In genomic region chr4:793941-794621, GRCh38 we compare ENCODE assay signal across 11 cellular contexts. TPM values are rescaled to one million over a fixed set of nuclear protein-coding genes. Genes with fewer than 3 reads are reported as not detected.
DNase-seq lines count a peak whose midpoint lies in the region; ATAC-seq and TF ChIP-seq lines count a peak whose summit lies in the region.
"Had no signal": no experiment of that assay in that cellular context is flagged by ENCODE, and none has a peak within 500 bp of the region (broad histone marks: within the 10 kb centered on the region; RNA-seq: fewer than 3 reads in every experiment).

No MANE protein-coding gene starts in this region.

- TF ChIP-seq CTCF in nephron (IDR thresholded peaks at IDR 0.05; ENCODE audit: unreplicated experiment in 3 of 3): no peak

- peaks cover 18% of the 10 kb centered on the region; the same call in 1 of the 2 replicates for H3K27me3 ChIP-seq in H7 (ENCODE audit: control insufficient read depth, insufficient read depth, low read length)

- H3K4me1 Mint-ChIP-seq in nephron: peaks cover 14% of the 10 kb centered on the region

- no peak overlapping the region for H3K4me3 ChIP-seq in H7 (ENCODE audit: insufficient read depth, low read depth, low read length)

- H3K4me3 Mint-ChIP-seq in nephron: peak overlapping the region in 2 of 3 experiments; percentile 20 to 40

- no peak for ATAC-seq in HG02798 (IDR thresholded peaks at IDR 0.05; ENCODE audit: poor library complexity, unreplicated experiment)
- ATAC-seq: foreskin keratinocyte had no signal

- peak; percentile 19 for DNase-seq in DMS79 treated with DMSO at 0.1 percent for 48 hours (lab: John Stamatoyannopoulos, UW)
- no peak for DNase-seq in DMS79 (lab: John Stamatoyannopoulos, UW)
- peak; percentile 50 for DNase-seq in H7
- peak; percentile 38 for DNase-seq in amniotic epithelial cell (ENCODE audit: low read depth)
- no peak for DNase-seq in stimulated activated CD4-positive, alpha-beta T cell treated with anti-CD3 and anti-CD28 coated beads, Interleukin-12 subunit alpha, Interleukin-12 subunit beta, amount 100 ng/mL, for 4 hours
- no peak for DNase-seq in NOMO-1 treated with dmso at 0.1 percent for 144 hours (lab: John Stamatoyannopoulos, UW; ENCODE audit: unreplicated experiment)
- DNase-seq: activated CD8-positive, alpha-beta T cell treated with anti-CD3 and anti-CD28 coated beads for 36 hours; foreskin keratinocyte had no signal

- H3K27ac Mint-ChIP-seq in nephron: no peak overlapping the region
- H3K27ac Mint-ChIP-seq: activated CD8-positive, alpha-beta T cell treated with anti-CD3 and anti-CD28 coated beads for 36 hours had no signal

- no peaks in the 10 kb centered on the region for H3K36me3 Mint-ChIP-seq in nephron (ENCODE audit: low read depth)

- H3K27me3 Mint-ChIP-seq in nephron (ENCODE audit: low read depth): peaks cover 65% of the 10 kb centered on the region

- no peaks in the 10 kb centered on the region for H3K9me3 Mint-ChIP-seq in nephron
- H3K9me3 Mint-ChIP-seq: activated CD8-positive, alpha-beta T cell treated with anti-CD3 and anti-CD28 coated beads for 36 hours had no signal

- no peaks in the 10 kb centered on the region for H3K36me3 ChIP-seq in H7 (replicated peaks; ENCODE audit: control insufficient read depth, insufficient read depth, low read length)
- H3K36me3 ChIP-seq: Peyer's patch had no signal

RNA-seq across cellular contexts. Expression of gene CPLX1, which starts 31.8 kb away (rescaled TPM):
- 0.15 and 0.62 TPM in 2 replicates for total RNA-seq in H7 (2014; rRNA removed; shearing (Covaris generic))
- total RNA-seq: activated CD8-positive, alpha-beta T cell treated with anti-CD3 and anti-CD28 coated beads for 36 hours had no signal

Comparison
In these comparisons a context has a peak if more than half of its experiments do, and no peak if none do; other contexts are left out.
1. DNase-seq: peak in DMS79 treated with DMSO at 0.1 percent for 48 hours (single experiment), H7 (single experiment) and amniotic epithelial cell (single experiment); none in DMS79 (single experiment), stimulated activated CD4-positive, alpha-beta T cell treated with anti-CD3 and anti-CD28 coated beads, Interleukin-12 subunit alpha, Interleukin-12 subunit beta, amount 100 ng/mL, for 4 hours (single experiment) and NOMO-1 treated with dmso at 0.1 percent for 144 hours (single experiment).